ENCODE assay signal across 1 cellular context in the genomic region with DNA sequence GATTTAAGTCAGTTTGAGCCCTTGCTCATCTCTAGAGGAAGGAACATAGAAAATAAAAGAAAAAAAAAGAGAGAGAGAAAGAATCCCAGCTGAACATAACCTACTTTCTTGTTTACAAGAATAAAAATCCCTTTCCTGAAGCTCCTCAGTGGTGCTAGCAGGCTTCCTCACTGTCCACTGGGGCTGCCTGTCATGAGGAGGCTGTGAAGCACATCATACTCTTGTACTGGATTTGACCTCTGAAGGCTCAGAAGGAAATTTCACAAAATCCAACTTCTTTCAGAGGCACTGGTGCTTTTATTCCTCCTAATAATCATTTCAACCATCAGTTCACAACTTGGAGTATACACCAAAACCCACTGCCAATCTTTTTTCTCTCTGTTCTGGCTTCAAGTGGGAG.
TF ChIP-seq lines count a peak whose summit lies in the region.

No MANE protein-coding gene starts in this region.

TF ChIP-seq in IMR-90, 13 proteins besides CTCF, POLR2A, EP300 and RAD21:
- TF ChIP-seq MAZ (IDR thresholded peaks at IDR 0.05; ENCODE audit: borderline replicate concordance, low read depth, low read length) = no peak
- TF ChIP-seq MAFK (IDR thresholded peaks at IDR 0.05; ENCODE audit: low read depth, low read length) = no peak
- TF ChIP-seq, protein P1, sequence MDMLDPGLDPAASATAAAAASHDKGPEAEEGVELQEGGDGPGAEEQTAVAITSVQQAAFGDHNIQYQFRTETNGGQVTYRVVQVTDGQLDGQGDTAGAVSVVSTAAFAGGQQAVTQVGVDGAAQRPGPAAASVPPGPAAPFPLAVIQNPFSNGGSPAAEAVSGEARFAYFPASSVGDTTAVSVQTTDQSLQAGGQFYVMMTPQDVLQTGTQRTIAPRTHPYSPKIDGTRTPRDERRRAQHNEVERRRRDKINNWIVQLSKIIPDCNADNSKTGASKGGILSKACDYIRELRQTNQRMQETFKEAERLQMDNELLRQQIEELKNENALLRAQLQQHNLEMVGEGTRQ (IDR thresholded peaks at IDR 0.05; ENCODE audit: low read depth, low read length) = no peak
- no peak for TF ChIP-seq MXI1 (IDR thresholded peaks at IDR 0.05; ENCODE audit: borderline replicate concordance, low read depth, low read length)
- TF ChIP-seq RCOR1 (IDR thresholded peaks at IDR 0.05; ENCODE audit: insufficient replicate concordance, low read length) = no peak
- TF ChIP-seq CHD1 (IDR thresholded peaks at IDR 0.05; ENCODE audit: low read depth, low read length) = no peak
- no peak for TF ChIP-seq BHLHE40 (IDR thresholded peaks at IDR 0.05; ENCODE audit: low read depth, low read length)
- TF ChIP-seq, protein P2, sequence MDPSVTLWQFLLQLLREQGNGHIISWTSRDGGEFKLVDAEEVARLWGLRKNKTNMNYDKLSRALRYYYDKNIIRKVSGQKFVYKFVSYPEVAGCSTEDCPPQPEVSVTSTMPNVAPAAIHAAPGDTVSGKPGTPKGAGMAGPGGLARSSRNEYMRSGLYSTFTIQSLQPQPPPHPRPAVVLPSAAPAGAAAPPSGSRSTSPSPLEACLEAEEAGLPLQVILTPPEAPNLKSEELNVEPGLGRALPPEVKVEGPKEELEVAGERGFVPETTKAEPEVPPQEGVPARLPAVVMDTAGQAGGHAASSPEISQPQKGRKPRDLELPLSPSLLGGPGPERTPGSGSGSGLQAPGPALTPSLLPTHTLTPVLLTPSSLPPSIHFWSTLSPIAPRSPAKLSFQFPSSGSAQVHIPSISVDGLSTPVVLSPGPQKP (IDR thresholded peaks at IDR 0.05; ENCODE audit: borderline replicate concordance, low read depth, low read length) = no peak
- TF ChIP-seq CEBPB (IDR thresholded peaks at IDR 0.05; ENCODE audit: low read depth, low read length) = no peak
- no peak for TF ChIP-seq FOS (IDR thresholded peaks at IDR 0.05; ENCODE audit: low read depth, low read length)
- TF ChIP-seq SMC3 (IDR thresholded peaks at IDR 0.05; ENCODE audit: low read depth, low read length) = no peak
- no peak for TF ChIP-seq NFE2L2 (IDR thresholded peaks at IDR 0.05; ENCODE audit: low read depth, low read length)
